In the genomic region with DNA sequence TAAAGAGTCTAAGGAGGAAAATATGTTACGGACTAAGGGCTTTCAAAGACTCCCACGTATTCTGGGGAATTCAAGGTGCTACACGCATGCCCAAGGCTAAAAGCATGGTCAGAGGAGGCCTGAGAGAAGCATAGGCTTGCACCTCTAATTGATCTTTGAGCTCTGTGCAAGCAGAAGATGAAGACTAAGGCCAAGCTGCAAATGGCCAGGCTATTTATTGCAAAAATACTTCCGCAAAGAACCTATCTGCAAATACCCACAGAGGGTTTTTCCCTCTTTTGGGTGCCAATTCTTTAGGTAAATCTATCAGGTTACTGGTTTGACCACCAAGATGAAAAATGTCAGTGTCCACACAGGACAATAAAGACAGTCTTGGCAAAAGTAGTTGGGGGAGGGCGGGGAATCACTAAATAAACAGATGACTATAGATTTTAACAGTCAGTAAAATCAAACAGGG, we compare ENCODE assay signal across 22 cellular contexts.
DNase-seq lines count a peak whose midpoint lies in the region; ATAC-seq, FAIRE-seq and TF ChIP-seq lines count a peak whose summit lies in the region.
"Had no signal": no experiment of that assay in that cellular context is flagged by ENCODE, and none has a peak within 500 bp of the region (broad histone marks: within the 10 kb centered on the region; RNA-seq: fewer than 3 reads in every experiment).

No MANE protein-coding gene starts in this region.

- TF ChIP-seq CTCF in 22Rv1 (IDR thresholded peaks at IDR 0.05): no peak

- ATAC-seq in left colon (peak; percentile 40), GM21825 (IDR thresholded peaks at IDR 0.05; ENCODE audit: unreplicated experiment) (no peak), HG03095 (IDR thresholded peaks at IDR 0.05; ENCODE audit: unreplicated experiment) (no peak)

- intact Hi-C loops in left colon (cut with DNase I, micrococcal nuclease): no loop called here

- TF ChIP-seq POLR2A in GM12892 (IDR thresholded peaks at IDR 0.05; ENCODE audit: low read depth, low read length): no peak

- DNase-seq in GM12892 (ENCODE audit: insufficient read length): no peak
- peak; percentile 22 for DNase-seq in NCI-H69 (lab: John Stamatoyannopoulos, UW)
- no peak for DNase-seq in left colon
- no peak for DNase-seq in DMS79 treated with DMSO at 0.1 percent for 48 hours (lab: John Stamatoyannopoulos, UW)
- no peak for DNase-seq in activated CD4-positive, alpha-beta T cell treated with anti-CD3 and anti-CD28 coated beads, Interleukin-2, amount 50 U/mL, for 48 hours
- DNase-seq: activated CD4-positive, CD25-positive, alpha-beta regulatory T cell; activated naive CD4-positive, alpha-beta T cell treated with anti-CD3 and anti-CD28 coated beads, Interleukin-2, amount 10 ng/mL, durations not matched to agents 7 days and 5 days; COR-L47; dorsolateral prefrontal cortex; esophagus squamous epithelium; hippocampal formation; kidney glomerular epithelial cell; NCI-H187 treated with DMSO at 0.1 percent for 48 hours; NCI-H524; posterior cingulate gyrus; stimulated activated CD4-positive, alpha-beta T cell treated with anti-CD3 and anti-CD28 coated beads, Interleukin-12 subunit alpha, Interleukin-12 subunit beta, amount 100 ng/mL, for 4 hours; stimulated activated naive CD4-positive, alpha-beta T cell treated with Interleukin-2 at 50 U/mL for 16 hours; T-helper 1 cell; upper lobe of left lung had no signal

- H3K27ac ChIP-seq in 22Rv1: peak overlapping the region; percentile 57
- H3K27ac ChIP-seq: esophagus squamous epithelium, upper lobe of left lung had no signal

- FAIRE-seq in GM12892 (lab: Jason Lieb, UNC): peak; percentile 5
